22 cellular contexts compared by ENCODE assay signal in genomic region chr2:138016703-138017102, GRCh38.
"Had no signal": no experiment of that assay in that cellular context is flagged by ENCODE, and none has a peak within 500 bp of the region (broad histone marks: within the 10 kb centered on the region; RNA-seq: fewer than 3 reads in every experiment).

No MANE protein-coding gene starts in this region.

- H3K27me3 ChIP-seq: hepatocyte, right atrium auricular region, sigmoid colon, tibial nerve, upper lobe of right lung, vagina had no signal

- H2AFZ ChIP-seq: hepatocyte, parathyroid adenoma had no signal

- H3K4me1 Mint-ChIP-seq: naive B cell; stimulated activated memory B cell treated with anti-CD40 and anti-IgM and Interleukin-4, amounts not matched to agents 10 μg/mL and 1 μg/mL and 100 μg/mL, for 72 hours had no signal

- DNase-seq: effector CD4-positive, alpha-beta T cell; foreskin melanocyte; head of caudate nucleus; kidney; left colon; left ventricle myocardium superior; mesendoderm; naive B cell; occipital lobe; sigmoid colon; stimulated activated CD4-positive, alpha-beta T cell treated with anti-CD3 and anti-CD28 coated beads, Interleukin-4, amount 100 ng/mL, for 1 hour; upper lobe of right lung had no signal

- H3K27ac Mint-ChIP-seq: naive B cell; nephron; stimulated activated memory B cell treated with anti-CD40 and anti-IgM and Interleukin-4, amounts not matched to agents 10 μg/mL and 1 μg/mL and 100 μg/mL, for 72 hours; stimulated activated naive CD8-positive, alpha-beta T cell treated with anti-CD3 and anti-CD28 coated beads, Interleukin-15, Interleukin-2, amounts not matched to agents 100 ng/mL and 50 ng/mL, for 24 hours had no signal

- H3K4me1 ChIP-seq: parathyroid adenoma, right atrium auricular region, sigmoid colon, upper lobe of right lung, vagina had no signal

- H3K27me3 Mint-ChIP-seq: naive B cell; stimulated activated memory B cell treated with anti-CD40 and anti-IgM and Interleukin-4, amounts not matched to agents 10 μg/mL and 1 μg/mL and 100 μg/mL, for 72 hours had no signal

- H3K36me3 Mint-ChIP-seq: naive B cell; stimulated activated memory B cell treated with anti-CD40 and anti-IgM and Interleukin-4, amounts not matched to agents 10 μg/mL and 1 μg/mL and 100 μg/mL, for 72 hours had no signal

- ATAC-seq: left ventricle myocardium superior; stimulated activated memory B cell treated with anti-CD40 and anti-IgM and Interleukin-4, amounts not matched to agents 10 μg/mL and 1 μg/mL and 100 μg/mL, for 72 hours; upper lobe of right lung had no signal

- FAIRE-seq: kidney had no signal

- H3K9ac ChIP-seq: parathyroid adenoma had no signal

- H3K4me3 Mint-ChIP-seq: naive B cell; nephron; stimulated activated memory B cell treated with anti-CD40 and anti-IgM and Interleukin-4, amounts not matched to agents 10 μg/mL and 1 μg/mL and 100 μg/mL, for 72 hours; stimulated activated naive CD8-positive, alpha-beta T cell treated with anti-CD3 and anti-CD28 coated beads, Interleukin-15, Interleukin-2, amounts not matched to agents 100 ng/mL and 50 ng/mL, for 24 hours had no signal

- H3K4me2 ChIP-seq: hepatocyte had no signal

- H3K9me3 ChIP-seq: right atrium auricular region, sigmoid colon, tibial nerve, upper lobe of right lung, vagina had no signal

- H3K9me3 Mint-ChIP-seq: naive B cell; nephron; stimulated activated memory B cell treated with anti-CD40 and anti-IgM and Interleukin-4, amounts not matched to agents 10 μg/mL and 1 μg/mL and 100 μg/mL, for 72 hours; stimulated activated naive CD8-positive, alpha-beta T cell treated with anti-CD3 and anti-CD28 coated beads, Interleukin-15, Interleukin-2, amounts not matched to agents 100 ng/mL and 50 ng/mL, for 24 hours had no signal

- H3K36me3 ChIP-seq: right atrium auricular region, tibial nerve, vagina had no signal

- H3K4me3 ChIP-seq: coronary artery, hepatocyte, lung, right atrium auricular region, sigmoid colon, tibial nerve, upper lobe of right lung, vagina had no signal

- H3K79me2 ChIP-seq: hepatocyte, parathyroid adenoma had no signal

- H3K27ac ChIP-seq: coronary artery, hepatocyte, parathyroid adenoma, right atrium auricular region, sigmoid colon, tibial nerve, upper lobe of right lung, vagina had no signal
